Comparison of ENCODE assay signal across 8 cellular contexts in the genomic region with DNA sequence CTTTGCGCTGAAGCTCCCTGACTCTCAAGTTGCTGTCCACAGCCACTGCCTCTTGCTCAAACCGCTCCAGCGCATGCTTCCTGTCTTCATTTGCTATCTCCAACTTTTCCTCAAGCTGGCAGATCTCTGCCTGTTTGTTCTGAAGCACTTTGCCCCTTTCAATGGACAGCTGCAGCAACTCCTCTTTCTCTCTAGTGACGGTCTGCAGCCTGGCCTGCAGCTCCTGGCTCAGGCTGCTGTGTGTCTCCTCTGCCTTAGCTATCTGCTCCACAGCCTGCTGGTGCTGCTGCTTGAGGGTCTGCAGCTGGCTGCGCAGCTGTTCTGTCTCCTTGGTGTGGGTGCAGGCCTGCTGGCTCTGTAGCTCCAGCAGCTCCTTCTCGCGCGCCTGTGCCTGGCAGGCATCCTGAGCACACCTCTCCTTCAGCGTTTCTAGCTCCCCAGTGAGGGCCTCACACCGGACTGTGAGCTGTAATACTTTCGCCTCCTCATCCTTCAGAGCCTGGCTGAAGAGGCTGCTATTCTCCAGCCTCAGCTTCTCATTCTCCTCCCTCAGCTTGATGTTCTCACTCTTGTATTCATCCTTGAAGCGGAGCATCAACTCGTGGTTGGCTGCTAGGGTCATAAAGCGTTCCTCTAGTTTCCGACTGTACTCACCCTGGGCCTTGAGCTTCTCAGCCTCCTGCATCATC. TPM values are rescaled to one million over a fixed set of nuclear protein-coding genes. Genes with fewer than 3 reads are reported as not detected.
DNase-seq lines count a peak whose midpoint lies in the region; ATAC-seq and TF ChIP-seq lines count a peak whose summit lies in the region.
"Had no signal": no experiment of that assay in that cellular context is flagged by ENCODE, and none has a peak within 500 bp of the region (broad histone marks: within the 10 kb centered on the region; RNA-seq: fewer than 3 reads in every experiment).

No MANE protein-coding gene starts in this region.

- peaks cover 16% of the 10 kb centered on the region for H3K4me1 Mint-ChIP-seq in activated CD4-positive, alpha-beta T cell treated with anti-CD3 and anti-CD28 coated beads for 36 hours

- H3K4me1 ChIP-seq in lower lobe of right lung = peaks cover 14% of the 10 kb centered on the region

- no peaks in the 10 kb centered on the region for H3K9me3 Mint-ChIP-seq in activated CD4-positive, alpha-beta T cell treated with anti-CD3 and anti-CD28 coated beads for 36 hours (ENCODE audit: low read depth)

- H3K27me3 Mint-ChIP-seq in activated CD4-positive, alpha-beta T cell treated with anti-CD3 and anti-CD28 coated beads for 36 hours = peaks cover 5% of the 10 kb centered on the region

- no peaks in the 10 kb centered on the region for H3K36me3 Mint-ChIP-seq in activated CD4-positive, alpha-beta T cell treated with anti-CD3 and anti-CD28 coated beads for 36 hours (ENCODE audit: low read depth)
- H3K36me3 Mint-ChIP-seq: activated naive CD8-positive, alpha-beta T cell had no signal

- DNase-seq in AG09309 (ENCODE audit: low read depth) (no peak), lower lobe of right lung (peak; percentile 48), MV-4-11 (lab: John Stamatoyannopoulos, UW) (no peak)
- DNase-seq in activated CD4-positive, alpha-beta T cell treated with anti-CD3 and anti-CD28 coated beads for 36 hours = no peak

- no peaks in the 10 kb centered on the region for H3K27me3 ChIP-seq in lower lobe of right lung (ENCODE audit: low read depth)

- CTCF ChIA-PET in activated CD4-positive, alpha-beta T cell treated with anti-CD3 and anti-CD28 coated beads for 36 hours (lab: Charles Lee) = interaction anchor here (0.6 to 2.4 kb wide), 3 partner anchors 10 to 23 kb away, joined by 3 to 22 read pairs (median 3); no protein-coding TSS in a partner anchor

- H3K4me3 ChIP-seq in AG09309 (ENCODE audit: control insufficient read depth, low read depth, low read length) = peak overlapping the region; percentile 22
- peak overlapping the region; percentile 40 for H3K4me3 ChIP-seq in lower lobe of right lung

- H3K27ac Mint-ChIP-seq in activated CD4-positive, alpha-beta T cell treated with anti-CD3 and anti-CD28 coated beads for 36 hours = no peak overlapping the region
- H3K27ac Mint-ChIP-seq: activated naive CD8-positive, alpha-beta T cell had no signal

- H3K36me3 ChIP-seq in lower lobe of right lung = no peaks in the 10 kb centered on the region

- ATAC-seq in SK-N-SH treated with all-trans-retinoic acid at 6 μM for 48 hours (peak; percentile 11), lower lobe of right lung (peak; percentile 38 to 75), GM21526 (IDR thresholded peaks at IDR 0.05; ENCODE audit: low FRiP score, unreplicated experiment) (no peak)
- no peak for ATAC-seq in activated CD4-positive, alpha-beta T cell treated with anti-CD3 and anti-CD28 coated beads for 36 hours

- TF ChIP-seq CTCF in AG09309 (IDR thresholded peaks at IDR 0.05; ENCODE audit: control insufficient read depth, insufficient read depth, low read depth, low read length, missing control alignments) (no peak), lower lobe of right lung (IDR thresholded peaks at IDR 0.05) (no peak)

- no peak overlapping the region for H3K4me3 Mint-ChIP-seq in activated CD4-positive, alpha-beta T cell treated with anti-CD3 and anti-CD28 coated beads for 36 hours
- H3K4me3 Mint-ChIP-seq: activated naive CD8-positive, alpha-beta T cell had no signal

- H3K27ac ChIP-seq in lower lobe of right lung = peak overlapping the region; percentile 48

- intact Hi-C loops in lower lobe of right lung (cut with DNase I) = no loop called here
- intact Hi-C loops in activated CD4-positive, alpha-beta T cell treated with anti-CD3 and anti-CD28 coated beads for 36 hours (cut with DNase I, micrococcal nuclease) = no loop called here

- H3K9me3 ChIP-seq in lower lobe of right lung = no peaks in the 10 kb centered on the region

- POLR2A ChIA-PET in activated CD4-positive, alpha-beta T cell treated with anti-CD3 and anti-CD28 coated beads for 36 hours (lab: Charles Lee) = no interaction called here

TF ChIP-seq in SK-N-SH treated with all-trans-retinoic acid at 6 μM for 48 hours, 23 proteins besides CTCF, POLR2A, EP300 and RAD21:
- TF ChIP-seq ZNF8 (CRISPR knock-in tag; IDR thresholded peaks at IDR 0.05) (no peak), OSR1 (CRISPR knock-in tag; IDR thresholded peaks at IDR 0.05) (no peak), SNAI2 (CRISPR knock-in tag; IDR thresholded peaks at IDR 0.05) (no peak), ZC3H10 (CRISPR knock-in tag; IDR thresholded peaks at IDR 0.05) (no peak), ZFP3 (CRISPR knock-in tag; IDR thresholded peaks at IDR 0.05) (no peak), TOX (CRISPR knock-in tag; IDR thresholded peaks at IDR 0.05; ENCODE audit: borderline replicate concordance) (no peak), ARNTL (CRISPR knock-in tag; IDR thresholded peaks at IDR 0.05; ENCODE audit: borderline replicate concordance, low read depth) (no peak), ESRRG (CRISPR knock-in tag; IDR thresholded peaks at IDR 0.05) (no peak), CSDC2 (CRISPR knock-in tag; IDR thresholded peaks at IDR 0.05) (no peak)
- TF ChIP-seq, protein P1, sequence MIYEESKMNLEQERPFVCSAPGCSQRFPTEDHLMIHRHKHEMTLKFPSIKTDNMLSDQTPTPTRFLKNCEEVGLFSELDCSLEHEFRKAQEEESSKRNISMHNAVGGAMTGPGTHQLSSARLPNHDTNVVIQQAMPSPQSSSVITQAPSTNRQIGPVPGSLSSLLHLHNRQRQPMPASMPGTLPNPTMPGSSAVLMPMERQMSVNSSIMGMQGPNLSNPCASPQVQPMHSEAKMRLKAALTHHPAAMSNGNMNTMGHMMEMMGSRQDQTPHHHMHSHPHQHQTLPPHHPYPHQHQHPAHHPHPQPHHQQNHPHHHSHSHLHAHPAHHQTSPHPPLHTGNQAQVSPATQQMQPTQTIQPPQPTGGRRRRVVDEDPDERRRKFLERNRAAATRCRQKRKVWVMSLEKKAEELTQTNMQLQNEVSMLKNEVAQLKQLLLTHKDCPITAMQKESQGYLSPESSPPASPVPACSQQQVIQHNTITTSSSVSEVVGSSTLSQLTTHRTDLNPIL (CRISPR knock-in tag; IDR thresholded peaks at IDR 0.05; ENCODE audit: low read depth) = no peak
- TF ChIP-seq, protein P2, sequence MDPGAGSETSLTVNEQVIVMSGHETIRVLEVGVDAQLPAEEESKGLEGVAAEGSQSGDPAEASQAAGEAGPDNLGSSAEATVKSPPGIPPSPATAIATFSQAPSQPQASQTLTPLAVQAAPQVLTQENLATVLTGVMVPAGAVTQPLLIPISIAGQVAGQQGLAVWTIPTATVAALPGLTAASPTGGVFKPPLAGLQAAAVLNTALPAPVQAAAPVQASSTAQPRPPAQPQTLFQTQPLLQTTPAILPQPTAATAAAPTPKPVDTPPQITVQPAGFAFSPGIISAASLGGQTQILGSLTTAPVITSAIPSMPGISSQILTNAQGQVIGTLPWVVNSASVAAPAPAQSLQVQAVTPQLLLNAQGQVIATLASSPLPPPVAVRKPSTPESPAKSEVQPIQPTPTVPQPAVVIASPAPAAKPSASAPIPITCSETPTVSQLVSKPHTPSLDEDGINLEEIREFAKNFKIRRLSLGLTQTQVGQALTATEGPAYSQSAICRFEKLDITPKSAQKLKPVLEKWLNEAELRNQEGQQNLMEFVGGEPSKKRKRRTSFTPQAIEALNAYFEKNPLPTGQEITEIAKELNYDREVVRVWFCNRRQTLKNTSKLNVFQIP (CRISPR knock-in tag; IDR thresholded peaks at IDR 0.05; ENCODE audit: borderline replicate concordance, low read depth) = no peak
- TF ChIP-seq, protein P3, sequence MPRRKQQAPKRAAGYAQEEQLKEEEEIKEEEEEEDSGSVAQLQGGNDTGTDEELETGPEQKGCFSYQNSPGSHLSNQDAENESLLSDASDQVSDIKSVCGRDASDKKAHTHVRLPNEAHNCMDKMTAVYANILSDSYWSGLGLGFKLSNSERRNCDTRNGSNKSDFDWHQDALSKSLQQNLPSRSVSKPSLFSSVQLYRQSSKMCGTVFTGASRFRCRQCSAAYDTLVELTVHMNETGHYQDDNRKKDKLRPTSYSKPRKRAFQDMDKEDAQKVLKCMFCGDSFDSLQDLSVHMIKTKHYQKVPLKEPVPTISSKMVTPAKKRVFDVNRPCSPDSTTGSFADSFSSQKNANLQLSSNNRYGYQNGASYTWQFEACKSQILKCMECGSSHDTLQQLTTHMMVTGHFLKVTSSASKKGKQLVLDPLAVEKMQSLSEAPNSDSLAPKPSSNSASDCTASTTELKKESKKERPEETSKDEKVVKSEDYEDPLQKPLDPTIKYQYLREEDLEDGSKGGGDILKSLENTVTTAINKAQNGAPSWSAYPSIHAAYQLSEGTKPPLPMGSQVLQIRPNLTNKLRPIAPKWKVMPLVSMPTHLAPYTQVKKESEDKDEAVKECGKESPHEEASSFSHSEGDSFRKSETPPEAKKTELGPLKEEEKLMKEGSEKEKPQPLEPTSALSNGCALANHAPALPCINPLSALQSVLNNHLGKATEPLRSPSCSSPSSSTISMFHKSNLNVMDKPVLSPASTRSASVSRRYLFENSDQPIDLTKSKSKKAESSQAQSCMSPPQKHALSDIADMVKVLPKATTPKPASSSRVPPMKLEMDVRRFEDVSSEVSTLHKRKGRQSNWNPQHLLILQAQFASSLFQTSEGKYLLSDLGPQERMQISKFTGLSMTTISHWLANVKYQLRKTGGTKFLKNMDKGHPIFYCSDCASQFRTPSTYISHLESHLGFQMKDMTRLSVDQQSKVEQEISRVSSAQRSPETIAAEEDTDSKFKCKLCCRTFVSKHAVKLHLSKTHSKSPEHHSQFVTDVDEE (CRISPR knock-in tag; IDR thresholded peaks at IDR 0.05) = no peak
TF ChIP-seq in SK-N-SH treated with all-trans-retinoic acid at 6 μM for 48 hours: peak in this region for 0.

RNA-seq across cellular contexts. Expression of gene CCDC89, which starts 0.7 kb away (rescaled TPM):
- 1.6 TPM for total RNA-seq in lower lobe of right lung
- total RNA-seq in activated CD4-positive, alpha-beta T cell treated with anti-CD3 and anti-CD28 coated beads for 36 hours = not detected
- total RNA-seq: RPMI7951 had no signal

RNA-seq across cellular contexts. Expression of gene CREBZF, which starts 20.3 kb away (rescaled TPM):
- 39.6 TPM for total RNA-seq in lower lobe of right lung
- total RNA-seq in activated CD4-positive, alpha-beta T cell treated with anti-CD3 and anti-CD28 coated beads for 36 hours = 10 to 100 TPM; 30.4 to 35.9 TPM

RNA-seq across cellular contexts. Expression of gene TMEM126A, which starts 37.5 kb away (rescaled TPM):
- 26.9 TPM for total RNA-seq in lower lobe of right lung
- total RNA-seq in activated CD4-positive, alpha-beta T cell treated with anti-CD3 and anti-CD28 coated beads for 36 hours = 10 to 100 TPM; 21.7 to 37.4 TPM

RNA-seq across cellular contexts. Expression of gene TMEM126B, which starts 56.9 kb away (rescaled TPM):
- 49.6 TPM for total RNA-seq in lower lobe of right lung
- 10 to 100 TPM; 62.7 to 74.2 TPM for total RNA-seq in activated CD4-positive, alpha-beta T cell treated with anti-CD3 and anti-CD28 coated beads for 36 hours

RNA-seq across cellular contexts. Expression of gene DLG2, which starts 58.1 kb away (rescaled TPM):
- total RNA-seq in lower lobe of right lung = 7.2 TPM
- total RNA-seq in activated CD4-positive, alpha-beta T cell treated with anti-CD3 and anti-CD28 coated beads for 36 hours = 1 to 10 TPM; 1.7 to 2.1 TPM

Comparison
In these comparisons a context has a peak if more than half of its experiments do, and no peak if none do; other contexts are left out.
1. ATAC-seq: peak in SK-N-SH treated with all-trans-retinoic acid at 6 μM for 48 hours (single experiment) and lower lobe of right lung (2 of 2); none in activated CD4-positive, alpha-beta T cell treated with anti-CD3 and anti-CD28 coated beads for 36 hours (single experiment) and GM21526 (single experiment).